In genomic region chrX:129843459-129844306, GRCh38 we compare ENCODE assay signal across 8 cellular contexts. TPM values are rescaled to one million over a fixed set of nuclear protein-coding genes. Genes with fewer than 3 reads are reported as not detected.
A peak's percentile ranks its signal among the peaks of the same experiment; 100 is the strongest.
DNase-seq lines count a peak whose midpoint lies in the region; TF ChIP-seq lines count a peak whose summit lies in the region.

TSS of gene ZDHHC9 (minus strand) at chrX:129843886. CDS start at chrX:129841945, 1,941 bp downstream.

- H3K4me3 ChIP-seq in NB4 (ENCODE audit: low read depth, low read length), result peak within 1 kb of the TSS; percentile 63

- H3K4me1 Mint-ChIP-seq in HFFc6 (ENCODE audit: low read depth), result peaks cover 31% of the 10 kb centered on the region

- DNase-seq in GM03348 (ENCODE audit: low spot score) (peak; percentile 96), HFFc6 (peak; percentile 83), NB4 (ENCODE audit: low read depth) (peak; percentile 90), SK-N-DZ (ENCODE audit: low spot score) (peak; percentile 85), globus pallidus (ENCODE audit: low spot score) (peak; percentile 89), nucleus accumbens (lab: John Stamatoyannopoulos, UW) (peak in 55 of 56 donors; percentile 4 to 93 (median 83)), superior temporal gyrus (ENCODE audit: extremely low spot score) (peak; percentile 91)
- DNase-seq in activated naive CD4-positive, alpha-beta T cell treated with anti-CD3 and anti-CD28 coated beads, Interleukin-2, amount 50 U/mL, for 16 hours, result peak; percentile 86

- H3K36me3 Mint-ChIP-seq in HFFc6 (ENCODE audit: low read depth), result no peaks in the 10 kb centered on the region; the same call in 1 of the 2 replicates

- TF ChIP-seq CTCF in HFFc6 (IDR thresholded peaks at IDR 0.05) (peak; percentile 56), NB4 (IDR thresholded peaks at IDR 0.05; ENCODE audit: low read depth, low read length) (no peak)

- H3K27me3 Mint-ChIP-seq in HFFc6 (ENCODE audit: insufficient read depth), result no peaks in the 10 kb centered on the region

- no peak for TF ChIP-seq POLR2A in NB4 (IDR thresholded peaks at IDR 0.05; ENCODE audit: extremely low read depth, insufficient read length)

- H3K4me3 Mint-ChIP-seq in HFFc6, result peak within 1 kb of the TSS; percentile 92

- peak within 1 kb of the TSS; percentile 80 for H3K27ac Mint-ChIP-seq in HFFc6

- H3K9me3 Mint-ChIP-seq in HFFc6, result no peaks in the 10 kb centered on the region

RNA-seq across cellular contexts. Expression of gene ZDHHC9, which starts in this region (rescaled TPM):
- total RNA-seq in HFFc6 (2021; fragmentation: NEBNext Ultra II Directional; extraction: Animal tissue kit (Norgen Biotek cat#: 25700)), result 10 to 100 TPM; 30.8 to 47.8 (median 33.6) TPM
- polyA plus RNA-seq in SK-N-DZ (2014; cell fraction: cytosol; rRNA removed), result 20.2 and 23.2 TPM in 2 replicates
- polyA plus RNA-seq in SK-N-DZ (2014; cell fraction: nucleus; rRNA removed), result 12.0 and 16.5 TPM in 2 replicates

Comparison
In these comparisons a context has a peak if more than half of its experiments do, and no peak if none do; other contexts are left out.
1. Peak in every context shown above with its lines: DNase-seq and H3K4me3 ChIP-seq.